27 cellular contexts compared by ENCODE assay signal in genomic region chr1:23251812-23252211, GRCh38. TPM values are rescaled to one million over a fixed set of nuclear protein-coding genes. Genes with fewer than 3 reads are reported as not detected.
"Had no signal": no experiment of that assay in that cellular context is flagged by ENCODE, and none has a peak within 500 bp of the region (broad histone marks: within the 10 kb centered on the region; RNA-seq: fewer than 3 reads in every experiment).

No MANE protein-coding gene starts in this region.

- H3K4me3 Mint-ChIP-seq: activated CD8-positive, alpha-beta T cell treated with anti-CD3 and anti-CD28 coated beads, Interleukin-2, amount 10 ng/mL, durations not matched to agents 7 days and 5 days; activated naive CD4-positive, alpha-beta T cell treated with anti-CD3 and anti-CD28 coated beads, Interleukin-2, amount 50 U/mL, for 24 hours; effector memory CD8-positive, alpha-beta T cell; nephron progenitor cell; stimulated activated memory B cell treated with anti-CD40 and anti-IgM and Interleukin-4, amounts not matched to agents 10 μg/mL and 1 μg/mL and 100 μg/mL, for 72 hours had no signal

- H3K9me3 ChIP-seq: gastroesophageal sphincter, right lobe of liver, stomach, transverse colon had no signal

- H3K4me3 ChIP-seq: dorsolateral prefrontal cortex, esophagus squamous epithelium, gastroesophageal sphincter, right lobe of liver, stomach, transverse colon had no signal

- H3K4me1 ChIP-seq: esophagus squamous epithelium, gastroesophageal sphincter, right lobe of liver, stomach had no signal

- H3K27ac ChIP-seq: brain microvascular endothelial cell, dorsolateral prefrontal cortex, esophagus squamous epithelium, gastroesophageal sphincter, right lobe of liver, stomach, transverse colon had no signal

- H3K9me3 Mint-ChIP-seq: activated naive CD4-positive, alpha-beta T cell treated with anti-CD3 and anti-CD28 coated beads, Interleukin-2, amount 50 U/mL, for 24 hours; effector memory CD8-positive, alpha-beta T cell had no signal

- H3K4me1 Mint-ChIP-seq: activated naive CD4-positive, alpha-beta T cell treated with anti-CD3 and anti-CD28 coated beads, Interleukin-2, amount 50 U/mL, for 24 hours; stimulated activated memory B cell treated with anti-CD40 and anti-IgM and Interleukin-4, amounts not matched to agents 10 μg/mL and 1 μg/mL and 100 μg/mL, for 72 hours had no signal

- H3K27me3 Mint-ChIP-seq: activated naive CD4-positive, alpha-beta T cell treated with anti-CD3 and anti-CD28 coated beads, Interleukin-2, amount 50 U/mL, for 24 hours had no signal

- H3K27ac Mint-ChIP-seq: activated CD8-positive, alpha-beta T cell treated with anti-CD3 and anti-CD28 coated beads, Interleukin-2, amount 10 ng/mL, durations not matched to agents 7 days and 5 days; activated naive CD4-positive, alpha-beta T cell treated with anti-CD3 and anti-CD28 coated beads, Interleukin-2, amount 50 U/mL, for 24 hours; effector memory CD8-positive, alpha-beta T cell; stimulated activated memory B cell treated with anti-CD40 and anti-IgM and Interleukin-4, amounts not matched to agents 10 μg/mL and 1 μg/mL and 100 μg/mL, for 72 hours had no signal

- H3K27me3 ChIP-seq: brain microvascular endothelial cell, gastroesophageal sphincter, right lobe of liver, stomach, transverse colon had no signal

- DNase-seq: activated CD4-positive, alpha-beta T cell treated with anti-CD3 and anti-CD28 coated beads for 1 hour; activated CD4-positive, alpha-beta T cell treated with anti-CD3 and anti-CD28 coated beads, Interleukin-2, amount 50 U/mL, for 1 hour; activated CD8-positive, alpha-beta T cell treated with anti-CD3 and anti-CD28 coated beads, Interleukin-2, amount 10 ng/mL, durations not matched to agents 7 days and 5 days; activated gamma-delta T cell treated with Interleukin-2 at 50 U/mL for 16 hours; aorta; brain microvascular endothelial cell; caudate nucleus; dorsolateral prefrontal cortex; effector memory CD8-positive, alpha-beta T cell; esophagus squamous epithelium; head of caudate nucleus; islet precursor cell; left cardiac atrium; mesenchymal stem cell; nephron progenitor cell; occipital lobe; right lobe of liver; small intestine; stimulated activated CD4-positive, alpha-beta T cell treated with anti-CD3 and anti-CD28 coated beads, Interleukin-15, amount 100 ng/mL, for 24 hours; stomach; T-helper 2 cell; transverse colon had no signal

- H3K36me3 Mint-ChIP-seq: activated naive CD4-positive, alpha-beta T cell treated with anti-CD3 and anti-CD28 coated beads, Interleukin-2, amount 50 U/mL, for 24 hours; stimulated activated memory B cell treated with anti-CD40 and anti-IgM and Interleukin-4, amounts not matched to agents 10 μg/mL and 1 μg/mL and 100 μg/mL, for 72 hours had no signal

- H3K36me3 ChIP-seq: brain microvascular endothelial cell, esophagus squamous epithelium, gastroesophageal sphincter, right lobe of liver, stomach, transverse colon had no signal

RNA-seq across cellular contexts. Expression of gene HTR1D, which starts 34.5 kb away (rescaled TPM):
- total RNA-seq: activated CD8-positive, alpha-beta T cell treated with anti-CD3 and anti-CD28 coated beads, Interleukin-2, amount 10 ng/mL, durations not matched to agents 7 days and 5 days; aorta; esophagus squamous epithelium; left cardiac atrium; mononuclear cell; occipital lobe; right lobe of liver had no signal
- polyA plus RNA-seq: liver had no signal
